Comparison of ENCODE assay signal across 8 cellular contexts in genomic region chr2:158953926-158954763, GRCh38. TPM values are rescaled to one million over a fixed set of nuclear protein-coding genes. Genes with fewer than 3 reads are reported as not detected.
A peak's percentile ranks its signal among the peaks of the same experiment; 100 is the strongest.
DNase-seq lines count a peak whose midpoint lies in the region; ATAC-seq lines count a peak whose summit lies in the region.

No MANE protein-coding gene starts in this region.

- H3K4me1 Mint-ChIP-seq in naive B cell: peaks cover 4 to 10% (median 9%) of the 10 kb centered on the region in 3 donors
- peaks cover 0 to 4% (median 0%) of the 10 kb centered on the region in 3 donors for H3K4me1 Mint-ChIP-seq in CD8-positive, alpha-beta memory T cell

- no peak overlapping the region; the same call in 1 of the 2 replicates for H3K27ac ChIP-seq in SK-N-MC
- peak overlapping the region; percentile 14 for H3K27ac ChIP-seq in duodenal mucosa (ENCODE audit: low read depth, low read length)
- H3K27ac ChIP-seq in CD8-positive, alpha-beta memory T cell (ENCODE audit: low read depth, low read length): no peak overlapping the region

- H3K4me3 ChIP-seq in SK-N-MC (peak overlapping the region; percentile 50), duodenal mucosa (ENCODE audit: low read depth in 1 of 2, low read length in 2 of 2) (peak overlapping the region in 1 of 2 donors; percentile 17)
- H3K4me3 ChIP-seq in CD8-positive, alpha-beta memory T cell (ENCODE audit: low read length): no peak overlapping the region

- H3K9ac ChIP-seq in SK-N-MC (ENCODE audit: insufficient read length) (peak overlapping the region; percentile 19), duodenal mucosa (ENCODE audit: low read depth in 1 of 2, low read length in 2 of 2) (peak overlapping the region; percentile 13 to 14)

- H3K4me1 ChIP-seq in duodenal mucosa (ENCODE audit: control insufficient read depth in 1 of 2, insufficient read depth in 2 of 2, low read length in 2 of 2): peaks cover 6 to 14% of the 10 kb centered on the region in 2 donors
- no peaks in the 10 kb centered on the region for H3K4me1 ChIP-seq in CD8-positive, alpha-beta memory T cell (ENCODE audit: insufficient read depth, low read length)

- peaks cover 0 to 2% (median 0%) of the 10 kb centered on the region in 7 donors for H3K9me3 Mint-ChIP-seq in naive B cell
- peaks cover 0 to 2% (median 0%) of the 10 kb centered on the region in 5 donors for H3K9me3 Mint-ChIP-seq in CD8-positive, alpha-beta memory T cell

- peak; percentile 28 to 43 for ATAC-seq in naive B cell (ENCODE audit: low read depth in 2 of 2)

- CTCF ChIA-PET in CD8-positive, alpha-beta memory T cell (lab: Charles Lee): no interaction called here

- H3K27me3 Mint-ChIP-seq in naive B cell: peaks cover 32 to 37% (median 33%) of the 10 kb centered on the region in 3 donors
- H3K27me3 Mint-ChIP-seq in CD8-positive, alpha-beta memory T cell: peaks cover 5% of the 10 kb centered on the region in 2 donors

- H3K36me3 ChIP-seq in SK-N-MC (ENCODE audit: insufficient read depth, low read length) (no peaks in the 10 kb centered on the region), duodenal mucosa (ENCODE audit: control insufficient read depth in 1 of 2, insufficient read depth in 2 of 2, low read length in 2 of 2) (no peaks in the 10 kb centered on the region)
- H3K36me3 ChIP-seq in CD8-positive, alpha-beta memory T cell (ENCODE audit: insufficient read depth, low read length): no peaks in the 10 kb centered on the region

- POLR2A ChIA-PET in CD8-positive, alpha-beta memory T cell (lab: Charles Lee): no interaction called here

- no peaks in the 10 kb centered on the region for H3K27me3 ChIP-seq in duodenal mucosa (ENCODE audit: control insufficient read depth in 1 of 2, insufficient read depth in 2 of 2, low read length in 2 of 2)
- H3K27me3 ChIP-seq in CD8-positive, alpha-beta memory T cell (ENCODE audit: insufficient read depth, low read length, poor library complexity, severe bottlenecking): no peaks in the 10 kb centered on the region

- peak; percentile 39 for DNase-seq in activated T-cell treated with anti-CD3 and anti-CD28 coated beads for 48 hours (ENCODE audit: low read depth)
- DNase-seq in activated T-cell treated with anti-CD3 and anti-CD28 coated beads, Interleukin-2, amount 50 U/mL, for 1 hour: no peak
- peak; percentile 86 for DNase-seq in LoVo (ENCODE audit: low spot score)
- DNase-seq in SK-N-MC (ENCODE audit: low read depth, low spot score): peak; percentile 88
- DNase-seq in naive B cell: no peak
- peak; percentile 80 for DNase-seq in ureter (ENCODE audit: low spot score)
- no peak for DNase-seq in CD8-positive, alpha-beta memory T cell

- no peak overlapping the region for H3K4me3 Mint-ChIP-seq in naive B cell
- no peak overlapping the region for H3K4me3 Mint-ChIP-seq in CD8-positive, alpha-beta memory T cell

- H3K9me3 ChIP-seq in SK-N-MC (ENCODE audit: low read depth, low read length): no peaks in the 10 kb centered on the region
- no peaks in the 10 kb centered on the region for H3K9me3 ChIP-seq in duodenal mucosa (ENCODE audit: control insufficient read depth in 1 of 2, low read length in 2 of 2)
- H3K9me3 ChIP-seq in CD8-positive, alpha-beta memory T cell (ENCODE audit: low read length): no peaks in the 10 kb centered on the region

- H3K27ac Mint-ChIP-seq in naive B cell: peak overlapping the region in 1 of 6 donors; percentile 78
- H3K27ac Mint-ChIP-seq in CD8-positive, alpha-beta memory T cell: peak overlapping the region in 2 of 8 donors; percentile 66 to 76

- H3K36me3 Mint-ChIP-seq in naive B cell: no peaks in the 10 kb centered on the region
- H3K36me3 Mint-ChIP-seq in CD8-positive, alpha-beta memory T cell: no peaks in the 10 kb centered on the region

RNA-seq across cellular contexts. Expression of gene TANC1, which starts 14.3 kb away (rescaled TPM):
- polyA plus RNA-seq in naive B cell (ENCODE audit: low read depth in 6 of 6): under 1 TPM in 4 of 6 donors, not detected in 2; 0.05 to 0.16 (median 0.09) TPM
- 62.9 TPM for total RNA-seq in ureter
- under 1 TPM; 0.11 to 0.13 TPM for total RNA-seq in CD8-positive, alpha-beta memory T cell
- polyA plus RNA-seq in CD8-positive, alpha-beta memory T cell: 0.64 TPM

Comparison
In these comparisons a context has a peak if more than half of its experiments do, and no peak if none do; other contexts are left out.
1. DNase-seq: peak in activated T-cell treated with anti-CD3 and anti-CD28 coated beads for 48 hours (single experiment), LoVo (single experiment), SK-N-MC (single experiment) and ureter (single experiment); none in activated T-cell treated with anti-CD3 and anti-CD28 coated beads, Interleukin-2, amount 50 U/mL, for 1 hour (single experiment), naive B cell (single experiment) and CD8-positive, alpha-beta memory T cell (0 of 5).
2. RNA of gene TANC1, which starts 14.3 kb away (total RNA-seq): 62.9 TPM in ureter (single experiment); 0.11 to 0.13 TPM in CD8-positive, alpha-beta memory T cell; every median in the first group is over 10 times any median in the second.